8 cellular contexts compared by ENCODE assay signal in the genomic region with DNA sequence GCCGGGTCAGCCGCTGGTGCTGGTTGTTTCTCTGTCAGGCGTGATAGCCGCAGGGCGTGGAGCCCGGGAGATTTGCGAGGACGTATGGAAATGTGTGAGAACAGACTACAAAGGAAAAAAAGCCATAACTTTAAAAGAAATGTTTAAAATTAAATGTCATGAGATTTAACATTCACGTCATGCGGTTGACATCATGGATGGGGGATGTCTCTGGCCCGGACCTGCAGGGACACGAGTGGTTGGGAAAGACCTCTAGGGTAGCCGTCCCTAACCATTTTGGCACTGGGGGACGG. TPM values are rescaled to one million over a fixed set of nuclear protein-coding genes. Genes with fewer than 3 reads are reported as not detected.
DNase-seq lines count a peak whose midpoint lies in the region; ATAC-seq and TF ChIP-seq lines count a peak whose summit lies in the region.

No MANE protein-coding gene starts in this region.

- no peak overlapping the region for H3K4ac ChIP-seq in mesenchymal stem cell (ENCODE audit: low read depth in 1 of 2, low read length in 2 of 2)

- H3K27ac ChIP-seq in ascending aorta (peak overlapping the region; percentile 94 to 98), thymus (ENCODE audit: low read depth) (peak overlapping the region; percentile 52), mesenchymal stem cell (ENCODE audit: low read length, poor library complexity, severe bottlenecking) (no peak overlapping the region)

- H3K4me2 ChIP-seq in mesenchymal stem cell (ENCODE audit: low read length, poor library complexity, severe bottlenecking) = no peak overlapping the region

- no peak overlapping the region for H3K14ac ChIP-seq in mesenchymal stem cell (ENCODE audit: low read length in 2 of 2)

- H3K23ac ChIP-seq in mesenchymal stem cell (ENCODE audit: low read length in 2 of 2) = no peak overlapping the region

- H3K4me1 Mint-ChIP-seq in activated CD8-positive, alpha-beta memory T cell treated with anti-CD3 and anti-CD28 coated beads, Interleukin-2, amount 10 ng/mL, durations not matched to agents 7 days and 5 days = peaks cover 23% of the 10 kb centered on the region

- intact Hi-C loops in ascending aorta (cut with DNase I) = loop anchor here (5.0 to 10.0 kb wide), 5 partner anchors 165 to 1867 kb away; partner anchors contain the start of genes HNRNPAB, MAPK9, RUFY1 and TBC1D9B

- ATAC-seq in activated CD8-positive, alpha-beta memory T cell treated with anti-CD3 and anti-CD28 coated beads, Interleukin-2, amount 10 ng/mL, durations not matched to agents 7 days and 5 days = no peak
- no peak for ATAC-seq in GM18870 (IDR thresholded peaks at IDR 0.05; ENCODE audit: unreplicated experiment)

- DNase-seq in activated CD8-positive, alpha-beta memory T cell treated with anti-CD3 and anti-CD28 coated beads, Interleukin-2, amount 10 ng/mL, durations not matched to agents 7 days and 5 days = no peak
- DNase-seq in activated CD8-positive, alpha-beta memory T cell treated with anti-CD3 and anti-CD28 coated beads for 24 hours = no peak
- no peak for DNase-seq in ascending aorta (ENCODE audit: low spot score in 2 of 2)
- DNase-seq in NCI-H1417 (lab: John Stamatoyannopoulos, UW) = no peak
- DNase-seq in mesenchymal stem cell = no peak

- H3K4me1 ChIP-seq in ascending aorta (peaks cover 0 to 10% of the 10 kb centered on the region in 2 donors), mononuclear cell (ENCODE audit: insufficient read depth, low read length) (peaks cover 48% of the 10 kb centered on the region), thymus (ENCODE audit: control insufficient read depth, insufficient read depth, low read length) (peaks cover 6% of the 10 kb centered on the region), mesenchymal stem cell (ENCODE audit: control insufficient read depth, insufficient read depth, low read depth, low read length) (peaks cover 4% of the 10 kb centered on the region)

- H3K4me3 Mint-ChIP-seq in activated CD8-positive, alpha-beta memory T cell treated with anti-CD3 and anti-CD28 coated beads, Interleukin-2, amount 10 ng/mL, durations not matched to agents 7 days and 5 days = peak overlapping the region; percentile 42

- H2AK5ac ChIP-seq in mesenchymal stem cell (ENCODE audit: low read length, severe bottlenecking) = no peak overlapping the region

- H2BK5ac ChIP-seq in mesenchymal stem cell (ENCODE audit: low read depth, low read length, poor library complexity, severe bottlenecking) = no peak overlapping the region

- H3K9me3 Mint-ChIP-seq in activated CD8-positive, alpha-beta memory T cell treated with anti-CD3 and anti-CD28 coated beads, Interleukin-2, amount 10 ng/mL, durations not matched to agents 7 days and 5 days (ENCODE audit: low read depth) = peaks cover 2% of the 10 kb centered on the region

- peaks cover 41% of the 10 kb centered on the region for H3K27me3 Mint-ChIP-seq in activated CD8-positive, alpha-beta memory T cell treated with anti-CD3 and anti-CD28 coated beads, Interleukin-2, amount 10 ng/mL, durations not matched to agents 7 days and 5 days

- no peak overlapping the region for H4K8ac ChIP-seq in mesenchymal stem cell (ENCODE audit: low read length)

- no peak overlapping the region for H3K18ac ChIP-seq in mesenchymal stem cell (ENCODE audit: low read depth in 1 of 2, low read length in 2 of 2)

- peaks cover 3% of the 10 kb centered on the region for H3K79me1 ChIP-seq in mesenchymal stem cell (replicated peaks; ENCODE audit: low read length, poor library complexity, severe bottlenecking)

- no peak overlapping the region for H2BK120ac ChIP-seq in mesenchymal stem cell (ENCODE audit: low read depth, low read length)

- no peak overlapping the region for H4K91ac ChIP-seq in mesenchymal stem cell (ENCODE audit: low read length)

- H3K36me3 Mint-ChIP-seq in activated CD8-positive, alpha-beta memory T cell treated with anti-CD3 and anti-CD28 coated beads, Interleukin-2, amount 10 ng/mL, durations not matched to agents 7 days and 5 days = peaks cover 1% of the 10 kb centered on the region

- peak overlapping the region; percentile 74 to 94 for H3K4me3 ChIP-seq in ascending aorta
- peak overlapping the region; percentile 72 for H3K4me3 ChIP-seq in mononuclear cell (ENCODE audit: low read length)
- H3K4me3 ChIP-seq in thymus (ENCODE audit: low read length) = peak overlapping the region; percentile 77
- H3K4me3 ChIP-seq in mesenchymal stem cell (ENCODE audit: insufficient read depth in 1 of 2, low read depth in 1 of 2, low read length in 2 of 2) = peak overlapping the region in 1 of 2 experiments; percentile 96

- H3K27ac Mint-ChIP-seq in activated CD8-positive, alpha-beta memory T cell treated with anti-CD3 and anti-CD28 coated beads, Interleukin-2, amount 10 ng/mL, durations not matched to agents 7 days and 5 days = peak overlapping the region; percentile 65

- CTCF ChIA-PET in activated CD8-positive, alpha-beta memory T cell treated with anti-CD3 and anti-CD28 coated beads, Interleukin-2, amount 10 ng/mL, durations not matched to agents 7 days and 5 days (lab: Charles Lee) = no interaction called here

- H3K9me3 ChIP-seq in ascending aorta (no peaks in the 10 kb centered on the region), mononuclear cell (ENCODE audit: low read depth, low read length) (no peaks in the 10 kb centered on the region), thymus (ENCODE audit: control insufficient read depth) (no peaks in the 10 kb centered on the region), mesenchymal stem cell (ENCODE audit: control insufficient read depth, low read length) (peaks cover 4% of the 10 kb centered on the region)

- no peaks in the 10 kb centered on the region for H3K36me3 ChIP-seq in ascending aorta
- no peaks in the 10 kb centered on the region for H3K36me3 ChIP-seq in thymus (ENCODE audit: control insufficient read depth, insufficient read depth)
- no peaks in the 10 kb centered on the region for H3K36me3 ChIP-seq in mesenchymal stem cell (ENCODE audit: control insufficient read depth in 1 of 2, insufficient read depth in 2 of 2, low read depth in 1 of 2, low read length in 2 of 2)

- no peak overlapping the region for H2BK15ac ChIP-seq in mesenchymal stem cell (ENCODE audit: low read depth, poor library complexity, severe bottlenecking)

- no peak overlapping the region for H2AFZ ChIP-seq in mesenchymal stem cell (ENCODE audit: low read depth, low read length)

- H3K9ac ChIP-seq in mesenchymal stem cell (ENCODE audit: low read length) = no peak overlapping the region

- no peak overlapping the region for H2BK12ac ChIP-seq in mesenchymal stem cell (ENCODE audit: low read length in 2 of 2)

- no peaks in the 10 kb centered on the region for H3K27me3 ChIP-seq in ascending aorta
- no peaks in the 10 kb centered on the region for H3K27me3 ChIP-seq in mononuclear cell (ENCODE audit: insufficient read depth, low read length)
- peaks cover 37% of the 10 kb centered on the region for H3K27me3 ChIP-seq in thymus (ENCODE audit: control insufficient read depth, insufficient read depth)
- peaks cover 0 to 6% of the 10 kb centered on the region in 2 experiments for H3K27me3 ChIP-seq in mesenchymal stem cell (ENCODE audit: control insufficient read depth in 1 of 2, insufficient read depth in 1 of 2, low read length in 2 of 2)

- 20% methylated on average over 14 of the region's 14 CpGs for WGBS in thymus
- 45% methylated on average over 7 of the region's 14 CpGs for WGBS in mesenchymal stem cell

- TF ChIP-seq CTCF in ascending aorta (IDR thresholded peaks at IDR 0.05) = no peak

RNA-seq across cellular contexts. Expression of gene RNF130, which starts 0.6 kb away (rescaled TPM):
- total RNA-seq in activated CD8-positive, alpha-beta memory T cell treated with anti-CD3 and anti-CD28 coated beads, Interleukin-2, amount 10 ng/mL, durations not matched to agents 7 days and 5 days = 1 to 10 TPM; 4.9 to 5.4 TPM
- total RNA-seq in ascending aorta = 86.7 TPM
- total RNA-seq in mononuclear cell = 128 TPM
- 69.2 TPM for polyA plus RNA-seq in thymus
- 54.8 TPM for polyA plus RNA-seq in mesenchymal stem cell (2013, experiment 1 of 2)
- polyA plus RNA-seq in mesenchymal stem cell (2013, experiment 2 of 2) = 54.6 TPM

Comparison
In these comparisons a context has a peak if more than half of its experiments do, and no peak if none do; other contexts are left out.
1. RNA of gene RNF130, which starts 0.6 kb away (total RNA-seq): 128 TPM in mononuclear cell (single experiment) and 86.7 TPM in ascending aorta (single experiment); 4.9 to 5.4 TPM in activated CD8-positive, alpha-beta memory T cell treated with anti-CD3 and anti-CD28 coated beads, Interleukin-2, amount 10 ng/mL, durations not matched to agents 7 days and 5 days; every median in the first group is over 10 times any median in the second.